ENCODE assay signal across 1 cellular context in the genomic region with DNA sequence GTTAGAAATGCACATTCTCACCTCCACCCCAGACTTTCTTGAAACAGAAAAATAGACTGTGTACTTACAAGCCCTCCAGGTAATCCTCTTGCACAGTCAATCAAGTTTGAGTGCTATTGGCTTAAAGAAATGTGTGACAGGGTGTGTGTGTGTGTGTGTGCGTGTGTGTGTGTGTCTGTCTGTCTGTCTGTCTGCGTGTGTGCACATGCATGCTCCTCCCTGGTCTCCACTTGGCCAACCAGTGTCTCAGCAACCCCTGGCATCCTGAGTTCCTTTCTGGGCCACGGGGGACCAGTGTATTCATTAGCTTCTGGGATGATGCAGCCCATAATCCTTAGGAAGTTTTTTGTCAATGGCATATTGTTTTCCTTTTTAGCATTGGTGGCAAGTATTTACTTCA.
TF ChIP-seq lines count a peak whose summit lies in the region.

No MANE protein-coding gene starts in this region.

TF ChIP-seq in H1, 55 proteins besides CTCF, POLR2A, EP300 and RAD21:
- TF ChIP-seq EGR1 (IDR thresholded peaks at IDR 0.05; ENCODE audit: borderline replicate concordance, low read depth, low read length) (no peak), TAF7 (optimal IDR thresholded peaks at IDR 0.05; ENCODE audit: borderline replicate concordance, low read depth, low read length) (no peak)
